In genomic region chr9:86337469-86338107, GRCh38 we compare ENCODE assay signal across 9 cellular contexts. TPM values are rescaled to one million over a fixed set of nuclear protein-coding genes. Genes with fewer than 3 reads are reported as not detected.
DNase-seq lines count a peak whose midpoint lies in the region; ATAC-seq, FAIRE-seq and TF ChIP-seq lines count a peak whose summit lies in the region.
"Had no signal": no experiment of that assay in that cellular context is flagged by ENCODE, and none has a peak within 500 bp of the region (broad histone marks: within the 10 kb centered on the region; RNA-seq: fewer than 3 reads in every experiment).

No MANE protein-coding gene starts in this region.

- H3K4me3 ChIP-seq in SU-DHL-6 (ENCODE audit: insufficient read depth, low read length, poor library complexity, severe bottlenecking): peak overlapping the region; percentile 47

- DNase-seq in GM18507 (ENCODE audit: extremely low spot score, insufficient read length, low read depth) (no peak), natural killer cell (no peak), cerebellar nuclear complex (lab: John Stamatoyannopoulos, UW) (no peak), superior temporal gyrus (ENCODE audit: extremely low spot score) (no peak), cardiac septum (ENCODE audit: low spot score) (no peak)
- DNase-seq: EL, NCI-H1694 had no signal

- H3K79me2 ChIP-seq in SU-DHL-6 (ENCODE audit: insufficient read depth, low read length): no peaks in the 10 kb centered on the region; the same call in 1 of the 2 replicates

- TF ChIP-seq CTCF in SU-DHL-6 (IDR thresholded peaks at IDR 0.05; ENCODE audit: insufficient read depth, low read length, poor library complexity, severe bottlenecking): no peak
- no peak for TF ChIP-seq CTCF in natural killer cell (IDR thresholded peaks at IDR 0.05)

- peak overlapping the region; percentile 78 for H3K27ac ChIP-seq in SU-DHL-6 (ENCODE audit: low read depth, low read length)

- H3K4me2 ChIP-seq in SU-DHL-6 (ENCODE audit: low read depth, low read length, poor library complexity, severe bottlenecking): peak overlapping the region; percentile 93

- H3K36me3 Mint-ChIP-seq in natural killer cell: peaks cover 44% of the 10 kb centered on the region

- H3K27me3 ChIP-seq in SU-DHL-6 (ENCODE audit: low read length): no peaks in the 10 kb centered on the region

- H3K9me2 ChIP-seq in SU-DHL-6 (replicated peaks; ENCODE audit: insufficient read depth, low read length): no peaks in the 10 kb centered on the region

- H3F3A ChIP-seq in SU-DHL-6 (ENCODE audit: insufficient read depth): 0 out of 2 replicates have a peak, but pooled peaks cover 15% of the 10 kb centered on the region

- intact Hi-C loops in natural killer cell (cut with micrococcal nuclease): loop anchor here (1.0 to 5.0 kb wide), 4 partner anchors 11 to 395 kb away; partner anchors contain the start of genes ISCA1 and NAA35
- intact Hi-C loops in cardiac septum (cut with DNase I): no loop called here

- H3K9me3 ChIP-seq in SU-DHL-6 (ENCODE audit: insufficient read depth, low read length): no peaks in the 10 kb centered on the region

- H3K9ac ChIP-seq in SU-DHL-6 (ENCODE audit: low read length): peak overlapping the region; percentile 17

- peaks cover 31 to 35% of the 10 kb centered on the region in 2 donors for H3K4me1 Mint-ChIP-seq in natural killer cell

- H4K20me1 ChIP-seq in SU-DHL-6 (ENCODE audit: low read depth, low read length): no peaks in the 10 kb centered on the region

- no peaks in the 10 kb centered on the region for H3K9me3 Mint-ChIP-seq in natural killer cell

- H3K36me3 ChIP-seq in SU-DHL-6 (ENCODE audit: low read length): peaks cover 76% of the 10 kb centered on the region

- H3K27me3 Mint-ChIP-seq in natural killer cell (ENCODE audit: low read depth in 2 of 2): no peaks in the 10 kb centered on the region

- peak; percentile 22 for ATAC-seq in HG02610 (IDR thresholded peaks at IDR 0.05; ENCODE audit: unreplicated experiment)
- peak; percentile 75 to 90 (median 81) for ATAC-seq in natural killer cell

- peak; percentile 93 for FAIRE-seq in GM18507 (lab: Jason Lieb, UNC)

- H2AFZ ChIP-seq in SU-DHL-6 (ENCODE audit: low read depth, low read length, severe bottlenecking): peak overlapping the region; percentile 32

- peak overlapping the region; percentile 94 for H3K27ac Mint-ChIP-seq in natural killer cell

- peak overlapping the region; percentile 88 for H3K4me3 Mint-ChIP-seq in natural killer cell

RNA-seq across cellular contexts. Expression of gene TUT7, which starts 16.6 kb away (rescaled TPM):
- total RNA-seq in natural killer cell: 10 to 100 TPM; 84.7 to 94.8 (median 85.6) TPM
- total RNA-seq in cardiac septum: 14.6 TPM

RNA-seq across cellular contexts. Expression of gene ISCA1, which starts 55.2 kb away (rescaled TPM):
- total RNA-seq in natural killer cell (10 to 100 TPM; 57.3 to 67.6 (median 63.4) TPM), cardiac septum (49.2 TPM)
